15 cellular contexts compared by ENCODE assay signal in genomic region chr15:71109130-71109529, GRCh38. TPM values are rescaled to one million over a fixed set of nuclear protein-coding genes. Genes with fewer than 3 reads are reported as not detected.
DNase-seq lines count a peak whose midpoint lies in the region; ATAC-seq and TF ChIP-seq lines count a peak whose summit lies in the region.
"Had no signal": no experiment of that assay in that cellular context is flagged by ENCODE, and none has a peak within 500 bp of the region (broad histone marks: within the 10 kb centered on the region; RNA-seq: fewer than 3 reads in every experiment).

No MANE protein-coding gene starts in this region.

- no peak overlapping the region for H3K27ac ChIP-seq in caudate nucleus (ENCODE audit: low read depth, low read length)
- H3K27ac ChIP-seq: dorsolateral prefrontal cortex, RWPE1 had no signal

- ATAC-seq in GM21529 (IDR thresholded peaks at IDR 0.05; ENCODE audit: unreplicated experiment) (no peak), HG03045 (IDR thresholded peaks at IDR 0.05; ENCODE audit: unreplicated experiment) (no peak)
- ATAC-seq: activated T-cell treated with anti-CD3 and anti-CD28 coated beads, Interleukin-2, amount 50 U/mL, for 4 hours; natural killer cell treated with Interleukin-12 subunit alpha and Interleukin-12 subunit beta and Interleukin-15 and Interleukin-18, amount 100 ng/mL, for 72 hours had no signal

- TF ChIP-seq CTCF in choroid plexus epithelial cell (conservative IDR thresholded peaks at IDR 0.05; ENCODE audit: low read depth, low read length) = peak; percentile 41

- DNase-seq in AG20443 (ENCODE audit: low spot score) (peak; percentile 50), M059J (ENCODE audit: low read depth) (peak; percentile 59), choroid plexus epithelial cell (ENCODE audit: low read depth) (peak; percentile 69), myocyte (ENCODE audit: low read depth) (peak; percentile 29), caudate nucleus (lab: John Stamatoyannopoulos, UW) (no peak), NCI-H526 treated with DMSO at 0.1 percent for 48 hours (lab: John Stamatoyannopoulos, UW) (no peak)
- DNase-seq: activated CD4-positive, alpha-beta T cell treated with anti-CD3 and anti-CD28 coated beads, Interleukin-2, amount 50 U/mL, for 1 hour; activated T-cell treated with anti-CD3 and anti-CD28 coated beads, Interleukin-2, amount 50 U/mL, for 4 hours; dorsolateral prefrontal cortex; NCI-H526; T-helper 2 cell had no signal

- no peak overlapping the region for H3K4me3 ChIP-seq in choroid plexus epithelial cell (ENCODE audit: low read depth, low read length)
- H3K4me3 ChIP-seq: dorsolateral prefrontal cortex had no signal

RNA-seq across cellular contexts. Expression of gene THSD4, which starts 6.1 kb away (rescaled TPM):
- total RNA-seq in M059J (2014; rRNA removed; shearing (Covaris generic)) = 5.3 and 9.9 TPM in 2 replicates
- total RNA-seq in myocyte = 1.6 and 2.7 TPM in 2 replicates
- polyA plus RNA-seq in myocyte (2012) = 1.1 TPM
- total RNA-seq: natural killer cell treated with Interleukin-12 subunit alpha and Interleukin-12 subunit beta and Interleukin-15 and Interleukin-18, amount 100 ng/mL, for 72 hours had no signal

Comparison
In these comparisons a context has a peak if more than half of its experiments do, and no peak if none do; other contexts are left out.
1. DNase-seq: peak in AG20443 (single experiment), M059J (single experiment), choroid plexus epithelial cell (single experiment) and myocyte (single experiment); none in caudate nucleus (0 of 61) and NCI-H526 treated with DMSO at 0.1 percent for 48 hours (single experiment).